Comparison of ENCODE assay signal across 27 cellular contexts in the genomic region with DNA sequence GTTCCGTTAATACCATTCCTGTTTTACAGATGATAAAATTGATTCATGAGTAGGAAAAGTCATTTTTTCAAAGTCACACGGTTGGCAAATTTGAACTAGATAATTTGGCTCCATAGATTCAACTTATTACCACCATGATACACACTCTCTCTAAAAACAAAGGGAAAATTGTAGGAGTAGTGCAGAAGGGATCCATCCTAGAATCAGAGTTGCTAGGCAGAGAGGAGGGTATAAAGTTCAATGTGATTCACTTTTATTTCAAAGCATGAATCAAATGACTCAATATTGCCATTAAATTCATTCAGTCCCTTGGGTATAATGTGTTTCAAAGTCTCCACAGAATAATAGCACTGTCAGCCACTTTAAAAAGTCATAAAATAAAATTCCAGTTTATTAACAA.
DNase-seq lines count a peak whose midpoint lies in the region; ATAC-seq and TF ChIP-seq lines count a peak whose summit lies in the region.
"Had no signal": no experiment of that assay in that cellular context is flagged by ENCODE, and none has a peak within 500 bp of the region (broad histone marks: within the 10 kb centered on the region; RNA-seq: fewer than 3 reads in every experiment).

No MANE protein-coding gene starts in this region.

- 28% methylated on average over 2 of the region's 2 CpGs for WGBS in SK-N-SH (ENCODE audit: low lambda C conversion rate)

- no peaks in the 10 kb centered on the region for H4K20me1 ChIP-seq in SK-N-SH (ENCODE audit: insufficient read depth)
- H4K20me1 ChIP-seq: BLaER1; BLaER1 treated with 17β-estradiol and CSF1 and Interleukin-3, amounts not matched to agents 10 nM and 100 nM had no signal

- TF ChIP-seq CTCF in SK-N-SH (IDR thresholded peaks at IDR 0.05), result no peak

- no peaks in the 10 kb centered on the region for H3K9me3 ChIP-seq in SK-N-SH
- H3K9me3 ChIP-seq: A549; BE2C; BLaER1; BLaER1 treated with 17β-estradiol and CSF1 and Interleukin-3, amounts not matched to agents 10 nM and 100 nM; Caco-2 had no signal

- no peaks in the 10 kb centered on the region for H3F3A ChIP-seq in SK-N-SH (replicated peaks; ENCODE audit: insufficient read depth)

- H3K27ac ChIP-seq in SK-N-SH (ENCODE audit: low read depth in 2 of 2, low read length in 1 of 2), result no peak overlapping the region
- H3K27ac ChIP-seq: 22Rv1; A549; BLaER1; BLaER1 treated with 17β-estradiol and CSF1 and Interleukin-3, amounts not matched to agents 10 nM and 100 nM; C4-2B had no signal

- ATAC-seq in SK-N-SH treated with all-trans-retinoic acid at 6 μM for 48 hours, result no peak
- ATAC-seq: A549; CD8-positive, alpha-beta T cell had no signal

- H3K9me2 ChIP-seq in SK-N-SH, result no peaks in the 10 kb centered on the region

- H3K27me3 ChIP-seq in SK-N-SH (ENCODE audit: insufficient read depth), result no peaks in the 10 kb centered on the region
- H3K27me3 ChIP-seq: BE2C; BLaER1; BLaER1 treated with 17β-estradiol and CSF1 and Interleukin-3, amounts not matched to agents 10 nM and 100 nM had no signal

- no peaks in the 10 kb centered on the region; a peak in 1 of 4 replicates for H3K4me1 ChIP-seq in SK-N-SH (ENCODE audit: control insufficient read depth in 1 of 2, insufficient read depth in 2 of 2, low read depth in 1 of 2, low read length in 1 of 2)
- H3K4me1 ChIP-seq: A549; BE2C; BLaER1; BLaER1 treated with 17β-estradiol and CSF1 and Interleukin-3, amounts not matched to agents 10 nM and 100 nM had no signal

- no peak for DNase-seq in SK-N-SH
- DNase-seq: 8988T; ACHN; AML-193; BE2C; C1 segment of cervical spinal cord; Caco-2; Calu3; CD4-positive, alpha-beta memory T cell; CD4-positive, alpha-beta T cell; CD4-positive, CD25-positive, alpha-beta regulatory T cell; CD8-positive, alpha-beta memory T cell; CD8-positive, alpha-beta T cell; COR-L47; DMS 273 treated with DMSO at 0.1 percent for 48 hours; DMS153; DMS53; DMS79; DMS79 treated with DMSO at 0.1 percent for 48 hours; DND-41; EL had no signal

- no peaks in the 10 kb centered on the region for H3K36me3 ChIP-seq in SK-N-SH (replicated peaks in 1 of 2; ENCODE audit: control insufficient read depth in 1 of 2, insufficient read depth in 2 of 2, low read length in 1 of 2)
- H3K36me3 ChIP-seq: BE2C; BLaER1; BLaER1 treated with 17β-estradiol and CSF1 and Interleukin-3, amounts not matched to agents 10 nM and 100 nM had no signal

- TF ChIP-seq RAD21 in SK-N-SH (IDR thresholded peaks at IDR 0.05; ENCODE audit: low read length), result no peak

- POLR2A ChIA-PET in SK-N-SH (lab: Yijun Ruan, JAX), result no interaction called here

- CTCF ChIA-PET in SK-N-SH (lab: Yijun Ruan, JAX), result no interaction called here

- no peak overlapping the region for H2AFZ ChIP-seq in SK-N-SH (ENCODE audit: low read depth)

- H3K9ac ChIP-seq in SK-N-SH, result no peak overlapping the region
- H3K9ac ChIP-seq: BLaER1; BLaER1 treated with 17β-estradiol and CSF1 and Interleukin-3, amounts not matched to agents 10 nM and 100 nM had no signal

- no peak for TF ChIP-seq EP300 in SK-N-SH (IDR thresholded peaks at IDR 0.05; ENCODE audit: borderline replicate concordance in 1 of 2, low read depth in 1 of 2, low read length in 1 of 2)

- H3K4me3 ChIP-seq in SK-N-SH (ENCODE audit: low read depth in 2 of 2, low read length in 1 of 2), result no peak overlapping the region
- H3K4me3 ChIP-seq: A549; BLaER1; BLaER1 treated with 17β-estradiol and CSF1 and Interleukin-3, amounts not matched to agents 10 nM and 100 nM had no signal

- no peak overlapping the region for H3K4me2 ChIP-seq in SK-N-SH
- H3K4me2 ChIP-seq: A549; BLaER1; BLaER1 treated with 17β-estradiol and CSF1 and Interleukin-3, amounts not matched to agents 10 nM and 100 nM had no signal

- H3K79me2 ChIP-seq in SK-N-SH (ENCODE audit: insufficient read depth), result no peaks in the 10 kb centered on the region

TF ChIP-seq in SK-N-SH treated with all-trans-retinoic acid at 6 μM for 48 hours, 23 proteins besides CTCF, POLR2A, EP300 and RAD21:
- TF ChIP-seq ZNF70 (CRISPR knock-in tag; IDR thresholded peaks at IDR 0.05) (peak; percentile 92), GLIS3 (CRISPR knock-in tag; IDR thresholded peaks at IDR 0.05) (no peak)

TF ChIP-seq in SK-N-SH, 30 proteins besides CTCF, POLR2A, EP300 and RAD21:
- TF ChIP-seq RCOR1 (IDR thresholded peaks at IDR 0.05; ENCODE audit: low read length) (no peak), USF1 (IDR thresholded peaks at IDR 0.05; ENCODE audit: borderline replicate concordance, low read depth) (no peak), MEF2A (IDR thresholded peaks at IDR 0.05; ENCODE audit: borderline replicate concordance, low read depth) (no peak), MXI1 (IDR thresholded peaks at IDR 0.05; ENCODE audit: low read depth, low read length) (no peak), USF2 (IDR thresholded peaks at IDR 0.05; ENCODE audit: borderline replicate concordance, low read depth, low read length) (no peak), POLR2AphosphoS5 (IDR thresholded peaks at IDR 0.05; ENCODE audit: low read depth, low read length) (no peak)
- TF ChIP-seq, protein P1, sequence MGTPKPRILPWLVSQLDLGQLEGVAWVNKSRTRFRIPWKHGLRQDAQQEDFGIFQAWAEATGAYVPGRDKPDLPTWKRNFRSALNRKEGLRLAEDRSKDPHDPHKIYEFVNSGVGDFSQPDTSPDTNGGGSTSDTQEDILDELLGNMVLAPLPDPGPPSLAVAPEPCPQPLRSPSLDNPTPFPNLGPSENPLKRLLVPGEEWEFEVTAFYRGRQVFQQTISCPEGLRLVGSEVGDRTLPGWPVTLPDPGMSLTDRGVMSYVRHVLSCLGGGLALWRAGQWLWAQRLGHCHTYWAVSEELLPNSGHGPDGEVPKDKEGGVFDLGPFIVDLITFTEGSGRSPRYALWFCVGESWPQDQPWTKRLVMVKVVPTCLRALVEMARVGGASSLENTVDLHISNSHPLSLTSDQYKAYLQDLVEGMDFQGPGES (IDR thresholded peaks at IDR 0.05; ENCODE audit: low read depth, low read length), result no peak
- TF ChIP-seq, protein P2, sequence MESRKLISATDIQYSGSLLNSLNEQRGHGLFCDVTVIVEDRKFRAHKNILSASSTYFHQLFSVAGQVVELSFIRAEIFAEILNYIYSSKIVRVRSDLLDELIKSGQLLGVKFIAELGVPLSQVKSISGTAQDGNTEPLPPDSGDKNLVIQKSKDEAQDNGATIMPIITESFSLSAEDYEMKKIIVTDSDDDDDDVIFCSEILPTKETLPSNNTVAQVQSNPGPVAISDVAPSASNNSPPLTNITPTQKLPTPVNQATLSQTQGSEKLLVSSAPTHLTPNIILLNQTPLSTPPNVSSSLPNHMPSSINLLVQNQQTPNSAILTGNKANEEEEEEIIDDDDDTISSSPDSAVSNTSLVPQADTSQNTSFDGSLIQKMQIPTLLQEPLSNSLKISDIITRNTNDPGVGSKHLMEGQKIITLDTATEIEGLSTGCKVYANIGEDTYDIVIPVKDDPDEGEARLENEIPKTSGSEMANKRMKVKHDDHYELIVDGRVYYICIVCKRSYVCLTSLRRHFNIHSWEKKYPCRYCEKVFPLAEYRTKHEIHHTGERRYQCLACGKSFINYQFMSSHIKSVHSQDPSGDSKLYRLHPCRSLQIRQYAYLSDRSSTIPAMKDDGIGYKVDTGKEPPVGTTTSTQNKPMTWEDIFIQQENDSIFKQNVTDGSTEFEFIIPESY (IDR thresholded peaks at IDR 0.05; ENCODE audit: borderline replicate concordance, low read depth), result no peak
TF ChIP-seq in SK-N-SH: peak in this region for 0.
